8 cellular contexts compared by ENCODE assay signal in the genomic region with DNA sequence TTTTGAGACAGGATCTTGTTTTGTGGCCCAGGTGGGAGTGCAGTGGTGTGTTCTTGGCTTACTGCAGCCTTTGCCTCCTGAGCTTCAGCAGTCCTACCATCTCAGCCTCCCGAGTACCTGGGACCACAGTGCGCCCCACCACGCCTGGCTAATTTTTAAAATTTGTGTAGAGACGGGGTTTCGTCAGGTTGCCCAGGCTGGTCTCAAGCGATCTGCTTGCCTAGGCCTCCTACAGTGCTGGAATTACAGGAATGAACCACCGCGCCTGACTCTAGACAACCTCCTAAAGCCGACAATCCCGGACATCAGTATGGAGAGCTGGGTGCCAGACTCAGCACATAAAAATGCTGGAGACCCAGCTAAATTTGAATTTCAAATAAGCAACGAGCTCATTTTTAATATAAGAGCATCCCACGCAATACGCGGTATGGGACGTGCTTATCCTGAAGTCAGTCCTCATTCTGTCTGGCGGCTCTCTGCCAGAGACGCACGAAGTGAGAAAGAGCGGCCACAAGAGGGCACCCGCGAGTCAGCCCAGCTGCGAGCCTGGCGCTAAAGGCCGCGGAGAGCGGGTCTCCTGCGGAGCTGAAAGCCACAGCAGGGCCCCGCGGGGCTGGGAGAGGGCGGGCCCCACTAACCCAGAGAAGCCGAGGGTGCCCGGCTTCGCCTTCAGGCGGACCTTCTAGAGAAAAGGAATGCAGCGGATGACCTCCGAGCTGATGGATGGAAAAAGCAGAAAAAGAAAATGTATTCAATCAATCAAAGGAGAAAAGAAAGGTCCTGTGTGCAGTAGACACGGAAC. TPM values are rescaled to one million over a fixed set of nuclear protein-coding genes. Genes with fewer than 3 reads are reported as not detected.
DNase-seq lines count a peak whose midpoint lies in the region; ATAC-seq and TF ChIP-seq lines count a peak whose summit lies in the region.

No MANE protein-coding gene starts in this region.

- H3K9me3 ChIP-seq in adipocyte (ENCODE audit: control insufficient read depth, low read length), result peaks cover 8% of the 10 kb centered on the region
- no peaks in the 10 kb centered on the region for H3K9me3 ChIP-seq in left ventricle myocardium inferior (replicated peaks)

- H3K4me1 ChIP-seq in adipocyte (ENCODE audit: control insufficient read depth, insufficient read depth, low read length) (no peaks in the 10 kb centered on the region), left ventricle myocardium inferior (peaks cover 25% of the 10 kb centered on the region)

- DNase-seq in GM12864 (ENCODE audit: low read depth) (peak; percentile 43), HEK293T (ENCODE audit: extremely low spot score) (peak; percentile 92), NAMALWA (ENCODE audit: low spot score) (peak; percentile 90), T-helper 1 cell (peak; percentile 68 to 82 (median 80)), adipocyte (ENCODE audit: low read depth) (peak; percentile 96), left ventricle myocardium inferior (peak; percentile 85), retinal pigment epithelial cell (ENCODE audit: low read depth) (no peak)

- CTCF ChIA-PET in HEK293T (lab: Yijun Ruan, JAX), result interaction anchor here (0.6 to 1.6 kb wide), 13 partner anchors 9 to 168 kb away, joined by 3 to 7 read pairs (median 3); no protein-coding TSS in a partner anchor

- no peaks in the 10 kb centered on the region for H3K36me3 ChIP-seq in adipocyte (ENCODE audit: control insufficient read depth, insufficient read depth, low read length, severe bottlenecking)
- H3K36me3 ChIP-seq in left ventricle myocardium inferior, result no peaks in the 10 kb centered on the region

- TF ChIP-seq CTCF in GM12864 (IDR thresholded peaks at IDR 0.05; ENCODE audit: low read depth, low read length, missing control alignments), result peak; percentile 90
- peak; percentile 98 for TF ChIP-seq CTCF in left ventricle myocardium inferior (IDR thresholded peaks at IDR 0.05; ENCODE audit: borderline replicate concordance)
- peak; percentile 93 for TF ChIP-seq CTCF in retinal pigment epithelial cell (conservative IDR thresholded peaks at IDR 0.05; ENCODE audit: low read depth, low read length)

- H3K27me3 ChIP-seq in adipocyte (replicated peaks; ENCODE audit: control insufficient read depth, insufficient read depth, low read length) (peaks cover 60% of the 10 kb centered on the region), left ventricle myocardium inferior (ENCODE audit: low read depth) (peaks cover 86% of the 10 kb centered on the region)

- no peak overlapping the region for H3K27ac ChIP-seq in left ventricle myocardium inferior (replicated peaks)

- peak overlapping the region; percentile 54 for H3K9ac ChIP-seq in adipocyte (ENCODE audit: low read length)

- no peak for ATAC-seq in HG02970 (IDR thresholded peaks at IDR 0.05; ENCODE audit: low FRiP score, unreplicated experiment)

- intact Hi-C loops in left ventricle myocardium inferior (cut with micrococcal nuclease), result loop anchor here (5.0 kb wide), 1 partner anchor 278 kb away; no protein-coding TSS in a partner anchor

- POLR2A ChIA-PET in HEK293T (lab: Yijun Ruan, JAX), result interaction anchor here (1.2 to 2.1 kb wide), 3 partner anchors 22 to 65 kb away, joined by 3 to 6 read pairs (median 3); a partner anchor contains a TSS

- H3K4me3 ChIP-seq in GM12864 (ENCODE audit: low read depth, low read length), result peak overlapping the region; percentile 27
- peak overlapping the region; percentile 65 for H3K4me3 ChIP-seq in adipocyte (ENCODE audit: low read length)
- H3K4me3 ChIP-seq in left ventricle myocardium inferior, result peak overlapping the region; percentile 52
- no peak overlapping the region for H3K4me3 ChIP-seq in retinal pigment epithelial cell (ENCODE audit: low read length)

TF ChIP-seq in HEK293T, 16 proteins besides CTCF, POLR2A, EP300 and RAD21:
- TF ChIP-seq FOXM1 (IDR thresholded peaks at IDR 0.05; ENCODE audit: borderline replicate concordance), result peak; percentile 45; the same call in 1 of the 2 replicates
- TF ChIP-seq CTBP1 (IDR thresholded peaks at IDR 0.05; ENCODE audit: borderline replicate concordance), result peak; percentile 17; the same call in 1 of the 2 replicates
- no peak for TF ChIP-seq TARDBP (IDR thresholded peaks at IDR 0.05)
- no peak for TF ChIP-seq BHLHE40 (IDR thresholded peaks at IDR 0.05; ENCODE audit: borderline replicate concordance)
- TF ChIP-seq LEF1 (IDR thresholded peaks at IDR 0.05; ENCODE audit: borderline replicate concordance), result no peak
- TF ChIP-seq ZNF384 (IDR thresholded peaks at IDR 0.05), result no peak

RNA-seq across cellular contexts. Expression of a gene that starts 7.1 kb away (rescaled TPM):
- total RNA-seq in left ventricle myocardium inferior, result not detected

RNA-seq across cellular contexts. Expression of a gene that starts 17.6 kb away (rescaled TPM):
- total RNA-seq in left ventricle myocardium inferior, result not detected

RNA-seq across cellular contexts. Expression of a gene that starts 20.9 kb away (rescaled TPM):
- 40.5 TPM for total RNA-seq in left ventricle myocardium inferior

RNA-seq across cellular contexts. Expression of a gene that starts 20.9 kb away (rescaled TPM):
- 38.9 TPM for total RNA-seq in left ventricle myocardium inferior

RNA-seq across cellular contexts. Expression of a gene that starts 28.2 kb away (rescaled TPM):
- total RNA-seq in left ventricle myocardium inferior, result 5.1 TPM
